18 cellular contexts compared by ENCODE assay signal in genomic region chr12:68177562-68177961, GRCh38. TPM values are rescaled to one million over a fixed set of nuclear protein-coding genes. Genes with fewer than 3 reads are reported as not detected.
"Had no signal": no experiment of that assay in that cellular context is flagged by ENCODE, and none has a peak within 500 bp of the region (broad histone marks: within the 10 kb centered on the region; RNA-seq: fewer than 3 reads in every experiment).

No MANE protein-coding gene starts in this region.

- H3K27ac ChIP-seq: breast epithelium, neutrophil, suprapubic skin had no signal

- H3K4me3 Mint-ChIP-seq: T-helper 2 cell treated with Interferon-gamma antibody and Interleukin-4, amounts not matched to agents 5 μg/mL and 100 μg/mL, for 36 hours; type B pancreatic cell had no signal

- H3K27me3 Mint-ChIP-seq: type B pancreatic cell had no signal

- DNase-seq: activated CD4-positive, CD25-positive, alpha-beta regulatory T cell treated with anti-CD3 and anti-CD28 coated beads, Interleukin-2, amount 50 U/mL, for 72 hours; activated gamma-delta T cell; activated T-cell treated with anti-CD3 and anti-CD28 coated beads, Interleukin-2, amount 50 U/mL, for 1 hour; hippocampal formation; left ventricle myocardium superior; retina; SHP77 treated with DMSO at 0.1 percent for 48 hours had no signal

- H3K27ac Mint-ChIP-seq: T-helper 2 cell treated with Interferon-gamma antibody and Interleukin-4, amounts not matched to agents 5 μg/mL and 100 μg/mL, for 36 hours; type B pancreatic cell had no signal

- H3K36me3 ChIP-seq: breast epithelium, neutrophil, suprapubic skin had no signal

- H3K9me3 ChIP-seq: breast epithelium, neutrophil, suprapubic skin had no signal

- H3K27me3 ChIP-seq: breast epithelium had no signal

- H3K4me3 ChIP-seq: breast epithelium, suprapubic skin had no signal

- H3K36me3 Mint-ChIP-seq: type B pancreatic cell had no signal

RNA-seq across cellular contexts. Expression of gene IFNG, which starts 18.0 kb away (rescaled TPM):
- total RNA-seq: breast epithelium, chondrocyte, dermis microvascular lymphatic vessel endothelial cell, glomerular endothelial cell, kidney epithelial cell, left ventricle myocardium superior, mesenteric fat pad, suprapubic skin had no signal
- polyA plus RNA-seq: esophagus had no signal

RNA-seq across cellular contexts. Expression of gene IL26, which starts 48.0 kb away (rescaled TPM):
- total RNA-seq: breast epithelium, dermis microvascular lymphatic vessel endothelial cell, glomerular endothelial cell, kidney epithelial cell, left ventricle myocardium superior, mesenteric fat pad, suprapubic skin had no signal
